23 cellular contexts compared by ENCODE assay signal in genomic region chr2:205607146-205607545, GRCh38.
"Had no signal": no experiment of that assay in that cellular context is flagged by ENCODE, and none has a peak within 500 bp of the region (broad histone marks: within the 10 kb centered on the region; RNA-seq: fewer than 3 reads in every experiment).

No MANE protein-coding gene starts in this region.

- H3K4me3 ChIP-seq: coronary artery, dorsolateral prefrontal cortex, esophagus muscularis mucosa, gastrocnemius medialis, heart right ventricle, left lung, lower lobe of right lung, mucosa of descending colon had no signal

- FAIRE-seq: colon, endothelial cell of umbilical vein, islet of Langerhans, keratinocyte had no signal

- H3K4me1 ChIP-seq: esophagus muscularis mucosa, gastrocnemius medialis, left lung, lower lobe of right lung had no signal

- H3K27ac ChIP-seq: coronary artery, dorsolateral prefrontal cortex, esophagus muscularis mucosa, gastrocnemius medialis, heart right ventricle, left lung, lower lobe of right lung had no signal

- ATAC-seq: gastrocnemius medialis, left cardiac atrium, left lung, left ventricle myocardium superior, lower lobe of right lung, mucosa of descending colon had no signal

- H3K9me3 ChIP-seq: gastrocnemius medialis, mucosa of descending colon had no signal

- H3K27me3 ChIP-seq: esophagus muscularis mucosa, gastrocnemius medialis, left lung had no signal

- DNase-seq: dermis blood vessel endothelial cell; dorsolateral prefrontal cortex; effector CD4-positive, alpha-beta T cell; effector memory CD4-positive, alpha-beta T cell; foreskin fibroblast; foreskin melanocyte; gastrocnemius medialis; glutamatergic neuron; head of caudate nucleus; heart right ventricle; hippocampal formation; left cardiac atrium; left lung; left ventricle myocardium superior; lower lobe of right lung; mesenchymal stem cell; mucosa of descending colon had no signal

- H3K36me3 ChIP-seq: esophagus muscularis mucosa, gastrocnemius medialis, heart right ventricle, left lung, lower lobe of right lung had no signal
